In the genomic region with DNA sequence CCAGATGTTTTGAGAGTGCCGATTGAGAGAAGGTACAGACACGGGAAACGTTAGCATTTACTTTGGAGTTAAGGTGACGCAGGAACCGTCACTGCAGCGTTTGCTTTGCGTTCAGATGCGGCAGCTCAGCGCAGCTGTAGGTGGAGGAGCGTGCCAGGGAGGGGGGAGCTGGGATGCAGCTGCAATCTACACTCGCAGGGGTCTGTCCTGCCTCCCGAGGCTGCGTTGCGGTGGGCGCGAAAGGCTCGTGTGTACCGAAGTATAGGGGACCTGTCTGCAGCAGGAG, we compare ENCODE assay signal across 7 cellular contexts. TPM values are rescaled to one million over a fixed set of nuclear protein-coding genes. Genes with fewer than 3 reads are reported as not detected.
DNase-seq lines count a peak whose midpoint lies in the region; ATAC-seq and TF ChIP-seq lines count a peak whose summit lies in the region.

No MANE protein-coding gene starts in this region.

- no peak overlapping the region for H2BK120ac ChIP-seq in mesendoderm (ENCODE audit: low read depth, low read length)

- no peak overlapping the region for H3K4ac ChIP-seq in mesendoderm (ENCODE audit: low read depth, low read length)

- H3K79me2 ChIP-seq in KMS-11 (ENCODE audit: insufficient read depth, low read depth) (peaks cover 32% of the 10 kb centered on the region; the same call in 1 of the 2 replicates), mesendoderm (ENCODE audit: control insufficient read depth, insufficient read depth, low read length) (peaks cover 3% of the 10 kb centered on the region)

- no peak overlapping the region for H3K23ac ChIP-seq in mesendoderm (ENCODE audit: low read length)

- H3K18ac ChIP-seq in mesendoderm (ENCODE audit: low read length), result no peak overlapping the region

- no peak overlapping the region for H2BK15ac ChIP-seq in mesendoderm (replicated peaks; ENCODE audit: low read depth)

- no CpG with 5 or more reads among the region's 18 CpGs for WGBS in mesendoderm (ENCODE audit: extremely low coverage, insufficient coverage, low lambda C conversion rate)

- no peak overlapping the region for H2BK5ac ChIP-seq in mesendoderm (ENCODE audit: low read length)

- H3K36me3 ChIP-seq in KMS-11 (ENCODE audit: insufficient read depth) (no peaks in the 10 kb centered on the region), mesendoderm (ENCODE audit: control insufficient read depth, insufficient read depth, low read length) (no peaks in the 10 kb centered on the region)

- peak; percentile 24 for ATAC-seq in GM21786 (IDR thresholded peaks at IDR 0.05; ENCODE audit: unreplicated experiment)

- no peak overlapping the region for H2AK5ac ChIP-seq in mesendoderm (ENCODE audit: low read length)

- peaks cover 2% of the 10 kb centered on the region for H3K79me1 ChIP-seq in mesendoderm (ENCODE audit: low read length)

- H3K4me2 ChIP-seq in KMS-11 (peak overlapping the region; percentile 79), mesendoderm (ENCODE audit: low read length) (peak overlapping the region; percentile 98)

- H3K4me1 ChIP-seq in KMS-11 (ENCODE audit: low read depth, poor library complexity, severe bottlenecking) (peaks cover 37% of the 10 kb centered on the region), mesendoderm (ENCODE audit: control insufficient read depth, low read depth, low read length) (no peaks in the 10 kb centered on the region)

- peak; percentile 46 for DNase-seq in GM12864 (ENCODE audit: low read depth)
- peak; percentile 25 to 85 (median 66) for DNase-seq in T-helper 2 cell
- DNase-seq in dermis blood vessel endothelial cell, result peak; percentile 64
- peak; percentile 65 for DNase-seq in mesendoderm
- peak in 11 of 49 donors; percentile 61 to 80 (median 75) for DNase-seq in substantia nigra (lab: John Stamatoyannopoulos, UW)

- peak overlapping the region; percentile 89 for H3K56ac ChIP-seq in mesendoderm (ENCODE audit: low read length)

- H3K9ac ChIP-seq in KMS-11, result peak overlapping the region; percentile 38; the same call in 1 of the 2 replicates
- H3K9ac ChIP-seq in mesendoderm (ENCODE audit: low read length), result peak overlapping the region; percentile 80

- H3K27me3 ChIP-seq in KMS-11 (ENCODE audit: insufficient read depth, low read depth), result no peaks in the 10 kb centered on the region
- no peaks in the 10 kb centered on the region for H3K27me3 ChIP-seq in mesendoderm (ENCODE audit: insufficient read depth, low read length, poor library complexity)

- no peak for TF ChIP-seq CTCF in GM12864 (IDR thresholded peaks at IDR 0.05; ENCODE audit: low read depth, low read length, missing control alignments)
- no peak for TF ChIP-seq CTCF in KMS-11 (conservative IDR thresholded peaks at IDR 0.05; ENCODE audit: low read depth, low read length)

- H4K8ac ChIP-seq in mesendoderm (ENCODE audit: low read depth, low read length), result no peak overlapping the region

- H4K20me1 ChIP-seq in KMS-11 (ENCODE audit: insufficient read depth), result peaks cover 28% of the 10 kb centered on the region

- peak overlapping the region; percentile 80 for H3K4me3 ChIP-seq in GM12864 (ENCODE audit: low read depth, low read length)
- H3K4me3 ChIP-seq in KMS-11 (IDR thresholded peaks at IDR 0.05; ENCODE audit: insufficient read depth, low read depth, low read length), result peak overlapping the region; percentile 63
- H3K4me3 ChIP-seq in mesendoderm (ENCODE audit: low read length), result peak overlapping the region; percentile 40

- H3K27ac ChIP-seq in KMS-11, result peak overlapping the region; percentile 31; the same call in 1 of the 2 replicates
- no peak overlapping the region for H3K27ac ChIP-seq in mesendoderm (ENCODE audit: low read depth, low read length)
- peak overlapping the region; percentile 89 for H3K27ac ChIP-seq in substantia nigra (ENCODE audit: low read depth, low read length, poor library complexity, severe bottlenecking)

- H4K5ac ChIP-seq in mesendoderm (ENCODE audit: low read length), result no peak overlapping the region

- H2AFZ ChIP-seq in KMS-11 (ENCODE audit: low read depth), result peak overlapping the region; percentile 87

RNA-seq across cellular contexts. Expression of gene FYTTD1, which starts 0.4 kb away (rescaled TPM):
- 73.2 and 110 TPM in 2 replicates for total RNA-seq in dermis blood vessel endothelial cell
- 38.0 TPM for polyA plus RNA-seq in mesendoderm (2013, experiment 1 of 2)
- polyA plus RNA-seq in mesendoderm (2013, experiment 2 of 2), result 38.1 TPM

RNA-seq across cellular contexts. Expression of gene RUBCN, which starts 12.6 kb away (rescaled TPM):
- total RNA-seq in dermis blood vessel endothelial cell, result 8.8 and 15.3 TPM in 2 replicates
- 10.8 TPM for polyA plus RNA-seq in mesendoderm (2013, experiment 1 of 2)
- 11.2 TPM for polyA plus RNA-seq in mesendoderm (2013, experiment 2 of 2)

RNA-seq across cellular contexts. Expression of gene LRCH3, which starts 41.8 kb away (rescaled TPM):
- total RNA-seq in dermis blood vessel endothelial cell, result 82.4 and 154 TPM in 2 replicates
- polyA plus RNA-seq in mesendoderm (2013, experiment 1 of 2), result 28.3 TPM
- polyA plus RNA-seq in mesendoderm (2013, experiment 2 of 2), result 26.8 TPM
